In genomic region chr17:13576661-13577526, GRCh38 we compare ENCODE assay signal across 18 cellular contexts. TPM values are rescaled to one million over a fixed set of nuclear protein-coding genes. Genes with fewer than 3 reads are reported as not detected.
DNase-seq lines count a peak whose midpoint lies in the region; ATAC-seq and TF ChIP-seq lines count a peak whose summit lies in the region.
"Had no signal": no experiment of that assay in that cellular context is flagged by ENCODE, and none has a peak within 500 bp of the region (broad histone marks: within the 10 kb centered on the region; RNA-seq: fewer than 3 reads in every experiment).

No MANE protein-coding gene starts in this region.

- peak overlapping the region; percentile 25; the same call in 1 of the 2 replicates for H4K5ac ChIP-seq in IMR-90 (ENCODE audit: low read depth, low read length)

- H3K4me3 ChIP-seq in DND-41 (ENCODE audit: low read depth in 1 of 2, low read length in 2 of 2) (no peak overlapping the region), IMR-90 (ENCODE audit: insufficient read depth, low read depth, low read length) (no peak overlapping the region), SJSA1 (no peak overlapping the region), foreskin fibroblast (ENCODE audit: low read depth in 1 of 2, low read length in 2 of 2) (no peak overlapping the region)
- H3K4me3 ChIP-seq: esophagus squamous epithelium had no signal

- no peak for ATAC-seq in DND-41 (ENCODE audit: insufficient read depth, low read depth)
- no peak for ATAC-seq in IMR-90 (ENCODE audit: low read depth)
- no peak for ATAC-seq in foreskin keratinocyte

- POLR2A ChIA-PET in IMR-90 (lab: Charles Lee; ENCODE audit: unreplicated experiment), result interaction anchor here (0.6 kb wide), 1 partner anchor 310 kb away, joined by 3 read pairs; no protein-coding TSS in a partner anchor

- no peaks in the 10 kb centered on the region for H3K36me3 ChIP-seq in DND-41 (ENCODE audit: insufficient read depth, low read length)
- no peaks in the 10 kb centered on the region; the same call in 1 of the 2 replicates for H3K36me3 ChIP-seq in IMR-90 (ENCODE audit: control insufficient read depth, insufficient read depth, low read length)
- no peaks in the 10 kb centered on the region for H3K36me3 ChIP-seq in SJSA1
- H3K36me3 ChIP-seq: esophagus squamous epithelium had no signal

- no peaks in the 10 kb centered on the region for H4K20me1 ChIP-seq in DND-41 (ENCODE audit: insufficient read depth, low read length)
- H4K20me1 ChIP-seq in IMR-90 (ENCODE audit: insufficient read depth, low read length), result no peaks in the 10 kb centered on the region

- H3K9me1 ChIP-seq in IMR-90 (ENCODE audit: insufficient read depth, low read length), result 0 out of 2 replicates have a peak, but pooled peaks cover 8% of the 10 kb centered on the region

- H3K9ac ChIP-seq in DND-41 (ENCODE audit: low read depth, low read length), result no peak overlapping the region
- H3K9ac ChIP-seq in IMR-90 (ENCODE audit: low read depth, low read length), result no peak overlapping the region

- H3K27me3 ChIP-seq in DND-41 (ENCODE audit: insufficient read depth, low read length, poor library complexity), result no peaks in the 10 kb centered on the region
- H3K27me3 ChIP-seq in IMR-90 (ENCODE audit: control insufficient read depth, insufficient read depth, low read length), result no peaks in the 10 kb centered on the region
- no peaks in the 10 kb centered on the region for H3K27me3 ChIP-seq in SJSA1 (replicated peaks)
- no peaks in the 10 kb centered on the region for H3K27me3 ChIP-seq in foreskin keratinocyte

- no peak overlapping the region for H2AK9ac ChIP-seq in IMR-90 (replicated peaks; ENCODE audit: low read depth, low read length, poor library complexity)

- H3K4me1 ChIP-seq in DND-41 (ENCODE audit: insufficient read depth, low read length) (no peaks in the 10 kb centered on the region), IMR-90 (ENCODE audit: control insufficient read depth, insufficient read depth, low read length) (peaks cover 8% of the 10 kb centered on the region), SJSA1 (replicated peaks) (peaks cover 32% of the 10 kb centered on the region), foreskin keratinocyte (no peaks in the 10 kb centered on the region)

- H3K4me2 ChIP-seq in DND-41 (ENCODE audit: insufficient read depth, low read length), result no peak overlapping the region
- H3K4me2 ChIP-seq in IMR-90 (ENCODE audit: low read depth, low read length), result no peak overlapping the region

- TF ChIP-seq CTCF in DND-41 (IDR thresholded peaks at IDR 0.05; ENCODE audit: borderline replicate concordance, extremely low read depth, low read length, poor library complexity, severe bottlenecking), result peak; percentile 31
- TF ChIP-seq CTCF in IMR-90 (conservative IDR thresholded peaks at IDR 0.05; ENCODE audit: low read depth, low read length), result peak; percentile 16; the same call in 1 of the 2 replicates
- TF ChIP-seq CTCF in foreskin keratinocyte (conservative IDR thresholded peaks at IDR 0.05), result peak; percentile 41
- TF ChIP-seq CTCF in foreskin fibroblast (IDR thresholded peaks at IDR 0.05; ENCODE audit: low read depth, low read length), result no peak

- peak overlapping the region; percentile 87; the same call in 1 of the 2 replicates for H2AK5ac ChIP-seq in IMR-90 (ENCODE audit: low read depth, low read length)

- no peak overlapping the region for H3K56ac ChIP-seq in IMR-90 (ENCODE audit: extremely low read depth, insufficient read depth, low read length)

- dilution Hi-C loops in IMR-90 (cut with HindIII; ENCODE audit: low sequenced_read_pairs, unreplicated experiment), result no loop called here

- H3K14ac ChIP-seq in IMR-90 (replicated peaks; ENCODE audit: low read depth, low read length), result no peak overlapping the region; the same call in 1 of the 2 replicates

- no peaks in the 10 kb centered on the region for H3K79me2 ChIP-seq in DND-41 (ENCODE audit: insufficient read depth, low read length)

- peak; percentile 31 for TF ChIP-seq RAD21 in IMR-90 (IDR thresholded peaks at IDR 0.05; ENCODE audit: low read length)

- H3K4ac ChIP-seq in IMR-90 (ENCODE audit: low read depth, low read length), result 0 out of 2 replicates have a peak overlapping the region, but pooled peaks have one; percentile 19

- no peak overlapping the region for H2BK15ac ChIP-seq in IMR-90 (ENCODE audit: low read depth, low read length)

- H3K23ac ChIP-seq in IMR-90 (ENCODE audit: low read depth, low read length), result 0 out of 2 replicates have a peak overlapping the region, but pooled peaks have one; percentile 2

- H2BK20ac ChIP-seq in IMR-90 (ENCODE audit: low read depth, low read length), result 0 out of 2 replicates have a peak overlapping the region, but pooled peaks have one; percentile 33

- H3K9me3 ChIP-seq in DND-41 (ENCODE audit: insufficient read depth, low read length, severe bottlenecking) (no peaks in the 10 kb centered on the region), IMR-90 (ENCODE audit: control insufficient read depth, insufficient read depth, low read length) (no peaks in the 10 kb centered on the region), SJSA1 (replicated peaks) (no peaks in the 10 kb centered on the region)

- no peak overlapping the region for H4K91ac ChIP-seq in IMR-90 (ENCODE audit: insufficient read depth, low read depth, low read length)

- no CpG with 5 or more reads among the region's 3 CpGs for WGBS in IMR-90 (ENCODE audit: extremely low coverage in 2 of 2, insufficient read length in 1 of 2), 2 experiments

- H3K18ac ChIP-seq in IMR-90 (ENCODE audit: low read depth, low read length), result no peak overlapping the region

- H2AFZ ChIP-seq in DND-41 (ENCODE audit: low read depth, low read length) (no peak overlapping the region), IMR-90 (replicated peaks; ENCODE audit: low read length, poor library complexity) (no peak overlapping the region)

- H3K27ac ChIP-seq in DND-41 (ENCODE audit: low read length) (no peak overlapping the region), IMR-90 (ENCODE audit: insufficient read depth, low read length) (no peak overlapping the region), SJSA1 (peak overlapping the region; percentile 20; the same call in 1 of the 2 replicates), foreskin keratinocyte (no peak overlapping the region)
- H3K27ac ChIP-seq: esophagus squamous epithelium had no signal

- CTCF ChIA-PET in IMR-90 (lab: Yijun Ruan, JAX), result interaction anchor here (1.3 kb wide), 1 partner anchor 17 kb away, joined by 3 read pairs; no protein-coding TSS in a partner anchor

- DNase-seq in DND-41 (no peak), IMR-90 (no peak), SJSA1 (ENCODE audit: low read depth in 1 of 2, low spot score in 2 of 2) (no peak), foreskin keratinocyte (no peak), foreskin fibroblast (no peak), cortex of kidney (lab: John Stamatoyannopoulos, UW) (no peak)
- no peak for DNase-seq in stimulated activated naive CD4-positive, alpha-beta T cell (lab: John Stamatoyannopoulos, UW)
- DNase-seq: activated CD4-positive, alpha-beta T cell treated with anti-CD3 and anti-CD28 coated beads for 48 hours; activated CD8-positive, alpha-beta memory T cell treated with anti-CD3 and anti-CD28 coated beads, Interleukin-2, amount 50 U/mL, for 4 hours; activated gamma-delta T cell; amniotic stem cell; caudate nucleus; esophagus squamous epithelium; naive B cell; NCI-H1105; NCI-H524 treated with DMSO at 0.1 percent for 48 hours; stimulated activated CD4-positive, alpha-beta T cell treated with anti-CD3 and anti-CD28 coated beads, Interleukin-2, amount 100 ng/mL, for 24 hours had no signal

- no TSS peak for BruUV-seq in IMR-90 (replicated peaks; lab: Mats Ljungman, UMichigan)

- TF ChIP-seq POLR2A in IMR-90 (IDR thresholded peaks at IDR 0.05; ENCODE audit: low read depth, low read length), result no peak

- peak overlapping the region; percentile 5; the same call in 1 of the 2 replicates for H2BK120ac ChIP-seq in IMR-90 (ENCODE audit: low read depth, low read length)

- in situ Hi-C loops in IMR-90 (cut with MboI; ENCODE audit: low sequenced_read_pairs), result no loop called here

- intact Hi-C loops in IMR-90 (cut with micrococcal nuclease), result no loop called here

- peaks cover 29 to 65% of the 10 kb centered on the region in 2 experiments for H3K79me1 ChIP-seq in IMR-90 (ENCODE audit: low read depth in 1 of 2, low read length in 2 of 2)

- H2BK5ac ChIP-seq in IMR-90 (ENCODE audit: low read depth, low read length, poor library complexity, severe bottlenecking), result peak overlapping the region; percentile 15

- 0 out of 4 replicates have a peak overlapping the region, but pooled peaks of 1 of the 2 experiments have one; percentile 8 for H4K8ac ChIP-seq in IMR-90 (ENCODE audit: low read depth in 2 of 2, low read length in 2 of 2)

TF ChIP-seq in IMR-90, 13 proteins besides CTCF, POLR2A, EP300 and RAD21:
- TF ChIP-seq CEBPB (IDR thresholded peaks at IDR 0.05; ENCODE audit: low read depth, low read length) (no peak), CHD1 (IDR thresholded peaks at IDR 0.05; ENCODE audit: low read depth, low read length) (no peak), MXI1 (IDR thresholded peaks at IDR 0.05; ENCODE audit: borderline replicate concordance, low read depth, low read length) (no peak), NFE2L2 (IDR thresholded peaks at IDR 0.05; ENCODE audit: low read depth, low read length) (no peak), BHLHE40 (IDR thresholded peaks at IDR 0.05; ENCODE audit: low read depth, low read length) (no peak), SMC3 (IDR thresholded peaks at IDR 0.05; ENCODE audit: low read depth, low read length) (no peak), ELK1 (IDR thresholded peaks at IDR 0.05; ENCODE audit: borderline replicate concordance, low read depth, low read length) (no peak)

RNA-seq across cellular contexts. Expression of gene HS3ST3A1, which starts 24.8 kb away (rescaled TPM):
- total RNA-seq in IMR-90 (2012; rRNA removed) (7.5 and 9.0 TPM in 2 replicates), foreskin keratinocyte (0.14 and 0.28 TPM in 2 replicates)
- polyA plus RNA-seq in IMR-90 (2012; rRNA removed) (8.8 and 11.9 TPM in 2 replicates), foreskin keratinocyte (not detected in 2 replicates)
- polyA plus RNA-seq in IMR-90 (2012; cell fraction: cytosol; rRNA removed), result 4.1 and 14.2 TPM in 2 replicates
- polyA plus RNA-seq in IMR-90 (2012; cell fraction: nucleus; rRNA removed; ENCODE audit: low replicate concordance), result 16.3 and 27.2 TPM in 2 replicates
- 12.9 and 16.8 TPM in 2 replicates for total RNA-seq in SJSA1 (2014; rRNA removed; shearing (Covaris generic))
- total RNA-seq: ureter had no signal
